In the genomic region with DNA sequence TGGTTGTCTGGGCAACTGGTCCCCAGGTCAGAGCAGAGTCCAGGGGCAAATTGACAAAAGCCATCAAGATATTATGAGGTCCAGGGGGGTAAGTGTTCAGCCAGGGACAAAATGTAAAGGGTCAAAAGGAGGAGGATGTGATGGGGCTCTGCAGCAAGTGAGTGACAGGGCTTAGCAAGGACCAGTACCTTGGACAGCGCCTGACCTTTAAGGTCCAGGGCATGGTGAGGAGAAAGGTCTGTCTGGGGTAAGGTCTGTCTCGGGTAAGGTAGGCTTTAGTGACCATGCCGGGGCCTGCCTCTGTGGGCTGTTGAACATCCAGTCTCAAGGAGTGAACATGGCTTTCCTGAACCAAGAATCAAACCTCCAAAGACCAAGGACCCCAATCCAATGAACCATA, we compare ENCODE assay signal across 1 cellular context.
TF ChIP-seq lines count a peak whose summit lies in the region.

No MANE protein-coding gene starts in this region.

TF ChIP-seq in HepG2, 621 proteins besides CTCF, POLR2A, EP300 and RAD21 (continued from another document):
- TF ChIP-seq MLXIP (CRISPR knock-in tag; IDR thresholded peaks at IDR 0.05; ENCODE audit: borderline replicate concordance), result no peak
- TF ChIP-seq KLF15 (CRISPR knock-in tag; IDR thresholded peaks at IDR 0.05; ENCODE audit: borderline replicate concordance), result 0 out of 2 replicates have a peak, but pooled peaks have one; percentile 49
- TF ChIP-seq ZNF230 (CRISPR knock-in tag; IDR thresholded peaks at IDR 0.05), result no peak
- TF ChIP-seq NFATC3 (CRISPR knock-in tag; IDR thresholded peaks at IDR 0.05), result no peak
- peak; percentile 47; the same call in 1 of the 2 replicates for TF ChIP-seq ZNF281 (CRISPR knock-in tag; IDR thresholded peaks at IDR 0.05; ENCODE audit: borderline replicate concordance)
